ENCODE assay signal across 20 cellular contexts in the genomic region with DNA sequence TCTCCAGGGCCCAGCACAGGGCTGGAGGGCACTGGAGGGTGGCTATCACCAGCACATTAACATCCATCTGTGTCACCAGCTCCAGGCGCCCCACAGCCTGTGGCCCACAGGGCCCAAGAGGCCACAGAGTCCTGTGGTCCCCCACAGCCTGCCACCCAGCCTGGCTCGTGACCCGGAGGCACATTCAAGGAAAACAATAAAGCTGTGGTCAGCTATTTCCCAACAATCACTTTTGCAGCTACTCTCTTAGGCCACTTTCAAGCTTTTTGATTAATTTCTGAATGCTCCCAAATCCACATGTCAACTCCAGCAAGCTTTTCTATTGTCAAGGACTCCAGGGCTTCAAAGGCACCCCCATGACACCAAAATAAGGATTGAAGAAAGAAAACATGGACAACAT. TPM values are rescaled to one million over a fixed set of nuclear protein-coding genes. Genes with fewer than 3 reads are reported as not detected.
DNase-seq lines count a peak whose midpoint lies in the region; ATAC-seq and TF ChIP-seq lines count a peak whose summit lies in the region.
"Had no signal": no experiment of that assay in that cellular context is flagged by ENCODE, and none has a peak within 500 bp of the region (broad histone marks: within the 10 kb centered on the region; RNA-seq: fewer than 3 reads in every experiment).

No MANE protein-coding gene starts in this region.

- no peaks in the 10 kb centered on the region for H3K27me3 ChIP-seq in BLaER1
- H3K27me3 ChIP-seq in IMR-90 (ENCODE audit: control insufficient read depth, insufficient read depth, low read length): no peaks in the 10 kb centered on the region
- H3K27me3 ChIP-seq in neutrophil: no peaks in the 10 kb centered on the region
- H3K27me3 ChIP-seq: esophagus squamous epithelium, testis had no signal

- H2BK20ac ChIP-seq in IMR-90 (ENCODE audit: low read depth, low read length): no peak overlapping the region

- H4K8ac ChIP-seq in IMR-90 (ENCODE audit: low read depth in 2 of 2, low read length in 2 of 2): no peak overlapping the region

- no peak overlapping the region for H3K4ac ChIP-seq in IMR-90 (ENCODE audit: low read depth, low read length)

- H3K27ac ChIP-seq in BLaER1: peak overlapping the region; percentile 40; the same call in 1 of the 2 replicates
- H3K27ac ChIP-seq in IMR-90 (ENCODE audit: insufficient read depth, low read length): no peak overlapping the region
- H3K27ac ChIP-seq in cingulate gyrus (ENCODE audit: low read depth, low read length): peak overlapping the region; percentile 41
- H3K27ac ChIP-seq in neutrophil: peak overlapping the region; percentile 56
- H3K27ac ChIP-seq: C4-2B, testis had no signal

- ATAC-seq in IMR-90 (ENCODE audit: low read depth) (no peak), GM19397 (IDR thresholded peaks at IDR 0.05; ENCODE audit: unreplicated experiment) (no peak)
- ATAC-seq: activated naive CD8-positive, alpha-beta T cell treated with anti-CD3 and anti-CD28 coated beads, Interleukin-2, amount 50 U/mL, for 24 hours; HCT116; stimulated activated naive B cell treated with anti-CD40 and anti-IgM and Interleukin-4, amounts not matched to agents 10 μg/mL and 1 μg/mL and 100 μg/mL, for 72 hours had no signal

- H3K9ac ChIP-seq in BLaER1: peak overlapping the region; percentile 36
- H3K9ac ChIP-seq in IMR-90 (ENCODE audit: low read depth, low read length): no peak overlapping the region

- peaks cover 100% of the 10 kb centered on the region for H3K36me3 ChIP-seq in BLaER1
- peaks cover 52% of the 10 kb centered on the region for H3K36me3 ChIP-seq in IMR-90 (ENCODE audit: control insufficient read depth, insufficient read depth, low read length)
- peaks cover 51% of the 10 kb centered on the region for H3K36me3 ChIP-seq in neutrophil

- H2BK120ac ChIP-seq in IMR-90 (ENCODE audit: low read depth, low read length): no peak overlapping the region

- H2AK5ac ChIP-seq in IMR-90 (ENCODE audit: low read depth, low read length): no peak overlapping the region

- peaks cover 3% of the 10 kb centered on the region; the same call in 1 of the 2 replicates for H3K9me1 ChIP-seq in IMR-90 (ENCODE audit: insufficient read depth, low read length)

- POLR2A ChIA-PET in IMR-90 (lab: Charles Lee; ENCODE audit: unreplicated experiment): interaction anchor here (0.6 kb wide), 1 partner anchor 511 kb away, joined by 6 read pairs; no protein-coding TSS in a partner anchor

- no peak overlapping the region for H4K91ac ChIP-seq in IMR-90 (ENCODE audit: insufficient read depth, low read depth, low read length)

- in situ Hi-C loops in IMR-90 (cut with MboI; ENCODE audit: low sequenced_read_pairs): no loop called here

- H3K14ac ChIP-seq in IMR-90 (replicated peaks; ENCODE audit: low read depth, low read length): no peak overlapping the region

- H4K20me1 ChIP-seq in BLaER1 (peaks cover 99% of the 10 kb centered on the region), IMR-90 (ENCODE audit: insufficient read depth, low read length) (peaks cover 12% of the 10 kb centered on the region; the same call in 1 of the 2 replicates)

- no peak for TF ChIP-seq RAD21 in IMR-90 (IDR thresholded peaks at IDR 0.05; ENCODE audit: low read length)

- no peak for TF ChIP-seq POLR2A in IMR-90 (IDR thresholded peaks at IDR 0.05; ENCODE audit: low read depth, low read length)

- DNase-seq in IMR-90 (no peak), NCI-H446 treated with DMSO at 0.1 percent for 48 hours (lab: John Stamatoyannopoulos, UW) (no peak), DMS79 treated with DMSO at 0.1 percent for 48 hours (lab: John Stamatoyannopoulos, UW) (no peak), NOMO-1 treated with DMSO at 0.1 percent for 48 hours (lab: John Stamatoyannopoulos, UW; ENCODE audit: unreplicated experiment) (no peak)
- DNase-seq: activated CD8-positive, alpha-beta memory T cell treated with anti-CD3 and anti-CD28 coated beads, Interleukin-2, amount 50 U/mL, for 4 hours; activated naive CD8-positive, alpha-beta T cell treated with anti-CD3 and anti-CD28 coated beads, Interleukin-2, amount 50 U/mL, for 24 hours; endodermal cell; esophagus squamous epithelium; NCI-H1417; NCI-H2081; OCI-M1; stimulated activated CD4-positive, alpha-beta T cell treated with anti-CD3 and anti-CD28 coated beads, Interleukin-4, amount 100 ng/mL, for 1 hour; stimulated activated naive B cell treated with anti-CD40 and anti-IgM and Interleukin-4, amounts not matched to agents 10 μg/mL and 1 μg/mL and 100 μg/mL, for 72 hours; testis had no signal

- no peak overlapping the region for H2BK15ac ChIP-seq in IMR-90 (ENCODE audit: low read depth, low read length)

- peaks cover 3 to 17% of the 10 kb centered on the region in 2 experiments for H3K79me1 ChIP-seq in IMR-90 (ENCODE audit: low read depth in 1 of 2, low read length in 2 of 2)

- H3K9me3 ChIP-seq in BLaER1 (no peaks in the 10 kb centered on the region), IMR-90 (ENCODE audit: control insufficient read depth, insufficient read depth, low read length) (no peaks in the 10 kb centered on the region), neutrophil (no peaks in the 10 kb centered on the region)
- H3K9me3 ChIP-seq: esophagus squamous epithelium, testis had no signal

- no TSS peak for BruUV-seq in IMR-90 (replicated peaks; lab: Mats Ljungman, UMichigan)

- dilution Hi-C loops in IMR-90 (cut with HindIII; ENCODE audit: low sequenced_read_pairs, unreplicated experiment): no loop called here

- no peak overlapping the region for H2AFZ ChIP-seq in IMR-90 (replicated peaks; ENCODE audit: low read length, poor library complexity)

- TF ChIP-seq CTCF in IMR-90 (conservative IDR thresholded peaks at IDR 0.05; ENCODE audit: low read depth, low read length) (no peak), neutrophil (IDR thresholded peaks at IDR 0.05) (no peak)

- H4K5ac ChIP-seq in IMR-90 (ENCODE audit: low read depth, low read length): no peak overlapping the region

- CTCF ChIA-PET in IMR-90 (lab: Yijun Ruan, JAX): no interaction called here

- H2BK5ac ChIP-seq in IMR-90 (ENCODE audit: low read depth, low read length, poor library complexity, severe bottlenecking): no peak overlapping the region

- no peak overlapping the region for H3K56ac ChIP-seq in IMR-90 (ENCODE audit: extremely low read depth, insufficient read depth, low read length)

- H3K18ac ChIP-seq in IMR-90 (ENCODE audit: low read depth, low read length): no peak overlapping the region

- peaks cover 42% of the 10 kb centered on the region for H3K4me1 ChIP-seq in BLaER1
- H3K4me1 ChIP-seq in IMR-90 (ENCODE audit: control insufficient read depth, insufficient read depth, low read length): peaks cover 4% of the 10 kb centered on the region; the same call in 1 of the 2 replicates
- peaks cover 4 to 6% of the 10 kb centered on the region in 2 experiments for H3K4me1 ChIP-seq in neutrophil (ENCODE audit: control insufficient read depth in 1 of 2, insufficient read depth in 1 of 2, low read depth in 1 of 2, low read length in 1 of 2)
- H3K4me1 ChIP-seq: testis had no signal

- intact Hi-C loops in IMR-90 (cut with micrococcal nuclease): loop anchor here (5.0 to 10.0 kb wide), 2 partner anchors 139 to 343 kb away; no protein-coding TSS in a partner anchor

- no peak overlapping the region for H3K23ac ChIP-seq in IMR-90 (ENCODE audit: low read depth, low read length)

- H3K4me3 ChIP-seq in BLaER1 (no peak overlapping the region), IMR-90 (ENCODE audit: insufficient read depth, low read depth, low read length) (no peak overlapping the region), neutrophil (ENCODE audit: low read depth in 1 of 2, low read length in 1 of 2) (no peak overlapping the region)
- H3K4me3 ChIP-seq: esophagus squamous epithelium, testis had no signal

- H2AK9ac ChIP-seq in IMR-90 (replicated peaks; ENCODE audit: low read depth, low read length, poor library complexity): no peak overlapping the region

- WGBS in IMR-90 (ENCODE audit: extremely low coverage in 2 of 2, insufficient read length in 1 of 2), 2 experiments: no CpG with 5 or more reads among the region's 3 CpGs

- no peak overlapping the region for H3K4me2 ChIP-seq in BLaER1
- no peak overlapping the region for H3K4me2 ChIP-seq in IMR-90 (ENCODE audit: low read depth, low read length)

TF ChIP-seq in IMR-90, 13 proteins besides CTCF, POLR2A, EP300 and RAD21:
- 0 out of 2 replicates have a peak, but pooled peaks have one; percentile 18 for TF ChIP-seq MAFK (IDR thresholded peaks at IDR 0.05; ENCODE audit: low read depth, low read length)
- no peak for TF ChIP-seq MAZ (IDR thresholded peaks at IDR 0.05; ENCODE audit: borderline replicate concordance, low read depth, low read length)

RNA-seq across cellular contexts. Expression of a gene that starts 16.7 kb away (rescaled TPM):
- 87.2 and 118 TPM in 2 replicates for total RNA-seq in IMR-90 (2012; rRNA removed)
- polyA plus RNA-seq in IMR-90 (2012; rRNA removed): 84.2 and 84.9 TPM in 2 replicates
- 49.5 and 94.7 TPM in 2 replicates for polyA plus RNA-seq in IMR-90 (2012; cell fraction: cytosol; rRNA removed)
- polyA plus RNA-seq in IMR-90 (2012; cell fraction: nucleus; rRNA removed; ENCODE audit: low replicate concordance): 37.6 and 62.1 TPM in 2 replicates
